39 cellular contexts compared by ENCODE assay signal in genomic region chr3:39313289-39313688, GRCh38. TPM values are rescaled to one million over a fixed set of nuclear protein-coding genes. Genes with fewer than 3 reads are reported as not detected.
"Had no signal": no experiment of that assay in that cellular context is flagged by ENCODE, and none has a peak within 500 bp of the region (broad histone marks: within the 10 kb centered on the region; RNA-seq: fewer than 3 reads in every experiment).

No MANE protein-coding gene starts in this region.

- H3K27me3 ChIP-seq: MG63 had no signal

- H3K4me2 ChIP-seq: KMS-11 had no signal

- H3K4me3 ChIP-seq: MG63 had no signal

- H3K9me3 ChIP-seq: MG63 had no signal

- H3K27ac ChIP-seq: KMS-11 had no signal

- DNase-seq: Karpas-422, Kasumi-1, MG63, MM.1S, MV-4-11, NCI-H1048, NCI-H1092, NCI-H1092 treated with DMSO at 0.1 percent for 48 hours, NCI-H1105, NCI-H1105 treated with DMSO at 0.1 percent for 48 hours, NCI-H1417, NCI-H1417 treated with DMSO at 0.1 percent for 48 hours, NCI-H1436, NCI-H1436 treated with DMSO at 0.1 percent for 48 hours, NCI-H146, NCI-H1694, NCI-H1694 treated with DMSO at 0.1 percent for 48 hours, NCI-H187, NCI-H187 treated with DMSO at 0.1 percent for 48 hours, NCI-H1930, NCI-H2029, NCI-H2029 treated with DMSO at 0.1 percent for 48 hours, NCI-H2081, NCI-H2081 treated with DMSO at 0.1 percent for 48 hours, NCI-H2107, NCI-H2171, NCI-H2171 treated with DMSO at 0.1 percent for 48 hours, NCI-H2227 treated with DMSO at 0.1 percent for 48 hours, NCI-H226, NCI-H345, NCI-H446, NCI-H446 treated with DMSO at 0.1 percent for 48 hours, NCI-H510A, NCI-H510A treated with DMSO at 0.1 percent for 48 hours had no signal

- H3K9ac ChIP-seq: KMS-11 had no signal

- H3K36me3 ChIP-seq: MG63 had no signal

RNA-seq across cellular contexts. Expression of gene CCR8, which starts 16.2 kb away (rescaled TPM):
- total RNA-seq: LHCN-M2, M059J, MCF 10A, NCI-H460 had no signal

RNA-seq across cellular contexts. Expression of gene CX3CR1, which starts 33.5 kb away (rescaled TPM):
- total RNA-seq: LHCN-M2, MCF 10A, NCI-H460 had no signal
